ENCODE assay signal across 27 cellular contexts in genomic region chr12:49036029-49036428, GRCh38. TPM values are rescaled to one million over a fixed set of nuclear protein-coding genes. Genes with fewer than 3 reads are reported as not detected.
"Had no signal": no experiment of that assay in that cellular context is flagged by ENCODE, and none has a peak within 500 bp of the region (broad histone marks: within the 10 kb centered on the region; RNA-seq: fewer than 3 reads in every experiment).

No MANE protein-coding gene starts in this region.

- H3K4me1 ChIP-seq: colonic mucosa, spleen, suprapubic skin, thyroid gland, uterus had no signal

- H3K27me3 ChIP-seq: colonic mucosa, hepatocyte, spleen, suprapubic skin, thyroid gland, upper lobe of left lung, uterus had no signal

- H3K36me3 ChIP-seq: uterus had no signal

- H3K9me3 ChIP-seq: colonic mucosa, spleen, suprapubic skin, thyroid gland, upper lobe of left lung, uterus had no signal

- H3K4me3 ChIP-seq: colonic mucosa, hepatocyte, lung, spleen, suprapubic skin, thyroid gland, upper lobe of left lung, uterus had no signal

- H3K4me3 Mint-ChIP-seq: naive B cell; nephron progenitor cell; stimulated activated naive B cell treated with anti-CD40 and anti-IgM and Interleukin-4, amounts not matched to agents 10 μg/mL and 1 μg/mL and 100 μg/mL, for 72 hours had no signal

- DNase-seq: colonic mucosa; dermis blood vessel endothelial cell; erythroblast; foreskin melanocyte; left colon; left ventricle myocardium superior; mesendoderm; naive B cell; nephron progenitor cell; spleen; stimulated activated CD4-positive, alpha-beta T cell treated with anti-CD3 and anti-CD28 coated beads, Interleukin-15, amount 100 ng/mL, for 24 hours; stimulated activated CD4-positive, alpha-beta T cell treated with anti-CD3 and anti-CD28 coated beads, Interleukin-1b, Interleukin-23, amount 100 ng/mL, for 48 hours; stimulated activated CD4-positive, alpha-beta T cell treated with anti-CD3 and anti-CD28 coated beads, Interleukin-4, amount 100 ng/mL, for 24 hours; stimulated activated naive B cell treated with anti-CD40 and anti-IgM and Interleukin-4, amounts not matched to agents 10 μg/mL and 1 μg/mL and 100 μg/mL, for 72 hours; thyroid gland; upper lobe of left lung; uterus had no signal

- H3K27ac ChIP-seq: colonic mucosa, hepatocyte, spleen, suprapubic skin, thyroid gland, upper lobe of left lung, uterus had no signal

- H3K27me3 Mint-ChIP-seq: naive B cell; stimulated activated naive B cell treated with anti-CD40 and anti-IgM and Interleukin-4, amounts not matched to agents 10 μg/mL and 1 μg/mL and 100 μg/mL, for 72 hours had no signal

- H3K27ac Mint-ChIP-seq: stimulated activated naive B cell treated with anti-CD40 and anti-IgM and Interleukin-4, amounts not matched to agents 10 μg/mL and 1 μg/mL and 100 μg/mL, for 72 hours had no signal

- H3K9me3 Mint-ChIP-seq: naive B cell; nephron progenitor cell; stimulated activated naive B cell treated with anti-CD40 and anti-IgM and Interleukin-4, amounts not matched to agents 10 μg/mL and 1 μg/mL and 100 μg/mL, for 72 hours had no signal

- ATAC-seq: left colon; left ventricle myocardium superior; sciatic nerve; stimulated activated naive B cell treated with anti-CD40 and anti-IgM and Interleukin-4, amounts not matched to agents 10 μg/mL and 1 μg/mL and 100 μg/mL, for 72 hours had no signal

- H3K4me1 Mint-ChIP-seq: nephron progenitor cell had no signal

RNA-seq across cellular contexts. Expression of gene RHEBL1, which starts 33.8 kb away (rescaled TPM):
- total RNA-seq: left colon had no signal
- polyA plus RNA-seq: hepatocyte had no signal

RNA-seq across cellular contexts. Expression of gene DDN, which starts 36.9 kb away (rescaled TPM):
- total RNA-seq: sciatic nerve had no signal
- polyA plus RNA-seq: hepatocyte had no signal

RNA-seq across cellular contexts. Expression of gene WNT1, which starts 57.9 kb away (rescaled TPM):
- total RNA-seq: cerebellum, colonic mucosa, dermis blood vessel endothelial cell, endothelial cell of umbilical vein, hepatocyte, kidney epithelial cell, left colon, left ventricle myocardium superior, osteocyte, pulmonary artery endothelial cell, sciatic nerve, skeletal muscle tissue, suprapubic skin, thyroid gland, uterus had no signal
- polyA plus RNA-seq: endothelial cell of umbilical vein, hepatocyte had no signal
